ENCODE assay signal across 14 cellular contexts in the genomic region with DNA sequence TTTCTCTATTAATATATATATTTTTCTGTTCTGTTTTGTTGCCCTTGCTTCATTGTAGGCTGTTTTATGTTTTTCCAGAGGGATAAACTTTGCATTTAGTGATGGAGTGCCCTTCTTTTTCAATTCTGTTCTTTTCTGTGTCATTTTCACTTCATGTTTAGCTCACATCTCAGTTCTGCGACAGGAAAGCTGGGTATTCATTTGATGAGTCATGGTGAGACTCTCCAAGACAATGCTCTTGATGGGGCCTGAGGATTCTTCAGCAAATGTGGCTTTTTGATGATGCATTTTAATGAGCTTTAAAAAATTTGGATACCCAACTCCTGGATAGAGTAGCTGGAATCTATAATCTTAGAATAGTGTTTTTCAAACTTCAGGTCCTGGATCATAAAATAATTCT. TPM values are rescaled to one million over a fixed set of nuclear protein-coding genes. Genes with fewer than 3 reads are reported as not detected.
DNase-seq lines count a peak whose midpoint lies in the region; ATAC-seq, FAIRE-seq and TF ChIP-seq lines count a peak whose summit lies in the region.
"Had no signal": no experiment of that assay in that cellular context is flagged by ENCODE, and none has a peak within 500 bp of the region (broad histone marks: within the 10 kb centered on the region; RNA-seq: fewer than 3 reads in every experiment).

No MANE protein-coding gene starts in this region.

- H2BK20ac ChIP-seq in H1 (ENCODE audit: low read length): no peak overlapping the region

- no peak overlapping the region for H3K18ac ChIP-seq in H1 (ENCODE audit: extremely low read depth, low read length)

- no peak overlapping the region for H3K27ac ChIP-seq in OCI-LY3 (ENCODE audit: low read length)
- no peak overlapping the region for H3K27ac ChIP-seq in H1 (ENCODE audit: low read depth, low read length)
- H3K27ac ChIP-seq in osteoblast (ENCODE audit: low read depth, low read length): peak overlapping the region; percentile 32
- no peak overlapping the region for H3K27ac ChIP-seq in HepG2 (ENCODE audit: extremely low read length, insufficient read depth, low read length)
- H3K27ac ChIP-seq: stomach had no signal

- H3K23ac ChIP-seq in H1 (ENCODE audit: insufficient read length): no peak overlapping the region

- 81% methylated on average over 1 of the region's 1 CpG; no CpG with 5 or more reads in 1 of the 2 experiments for WGBS in H1 (ENCODE audit: extremely low coverage in 1 of 2, insufficient coverage in 1 of 2, insufficient read length in 1 of 2, insufficient replicate concordance in 2 of 2, low coverage in 1 of 2, low lambda C conversion rate in 2 of 2, missing lambda C conversion rate in 1 of 2), 2 experiments
- 53% methylated on average over 1 of the region's 1 CpG for WGBS in HepG2 (ENCODE audit: low lambda C conversion rate)

- no peak overlapping the region for H3K14ac ChIP-seq in H1 (ENCODE audit: insufficient read length)

- no peak overlapping the region for H3K4me3 Mint-ChIP-seq in T-helper 17 cell
- H3K4me3 Mint-ChIP-seq: activated CD8-positive, alpha-beta T cell treated with anti-CD3 and anti-CD28 coated beads, Interleukin-2, amount 10 ng/mL, durations not matched to agents 7 days and 5 days; naive B cell had no signal

- ATAC-seq in HepG2: no peak
- ATAC-seq in T-helper 17 cell: no peak
- no peak for ATAC-seq in left ventricle myocardium superior
- ATAC-seq: activated CD8-positive, alpha-beta T cell treated with anti-CD3 and anti-CD28 coated beads, Interleukin-2, amount 10 ng/mL, durations not matched to agents 7 days and 5 days; Panc1; right cardiac atrium had no signal

- no peak overlapping the region for H4K5ac ChIP-seq in H1 (ENCODE audit: insufficient read length, low read depth, low read length)

- TF ChIP-seq EP300 in H1 (IDR thresholded peaks at IDR 0.05; ENCODE audit: borderline replicate concordance in 1 of 2, low read depth in 2 of 2, low read length in 2 of 2) (no peak), HepG2 (IDR thresholded peaks at IDR 0.05; ENCODE audit: low read depth in 2 of 2, low read length in 2 of 2) (no peak), HepG2 (CRISPR knock-in tag; IDR thresholded peaks at IDR 0.05; ENCODE audit: borderline replicate concordance) (no peak)

- H2BK12ac ChIP-seq in H1 (ENCODE audit: low read depth, low read length): no peak overlapping the region

- DNase-seq in EL (peak; percentile 80), H1 (ENCODE audit: low read depth in 1 of 2, low spot score in 2 of 2) (no peak), osteoblast (ENCODE audit: insufficient read length, low spot score, missing footprints) (peak; percentile 91), HepG2 (ENCODE audit: low spot score) (no peak), T-helper 17 cell (no peak), left ventricle myocardium superior (no peak), NAMALWA (ENCODE audit: low spot score) (no peak)
- DNase-seq: activated CD8-positive, alpha-beta T cell treated with anti-CD3 and anti-CD28 coated beads, Interleukin-2, amount 10 ng/mL, durations not matched to agents 7 days and 5 days; activated naive CD4-positive, alpha-beta T cell treated with Interleukin-2 at 50 U/mL for 16 hours; naive B cell; right cardiac atrium; stomach had no signal

- no peak overlapping the region for H2BK5ac ChIP-seq in H1 (ENCODE audit: low read depth, low read length)

- no peak overlapping the region for H2AK5ac ChIP-seq in H1 (ENCODE audit: low read depth, low read length)

- H4K8ac ChIP-seq in H1 (ENCODE audit: extremely low read depth, insufficient read depth, low read length): no peak overlapping the region

- H3K4ac ChIP-seq in H1 (replicated peaks; ENCODE audit: insufficient read length, low read depth, low read length): no peak overlapping the region

- no peak for TF ChIP-seq CTCF in OCI-LY3 (IDR thresholded peaks at IDR 0.05; ENCODE audit: low read depth, low read length)
- no peak for TF ChIP-seq CTCF in H1 (IDR thresholded peaks at IDR 0.05; ENCODE audit: control extremely low read depth in 1 of 3, insufficient read depth in 1 of 3, low read depth in 1 of 3, low read length in 3 of 3)
- TF ChIP-seq CTCF in osteoblast (IDR thresholded peaks at IDR 0.05; ENCODE audit: extremely low read depth, low read depth, low read length): no peak
- no peak for TF ChIP-seq CTCF in HepG2 (CRISPR knock-in tag; IDR thresholded peaks at IDR 0.05)

- CTCF ChIA-PET in H1 (lab: Charles Lee; ENCODE audit: partially characterized antibody) (no interaction called here), HepG2 (lab: Yijun Ruan, JAX; ENCODE audit: low intra/inter-chr PET ratio, low total read pairs) (no interaction called here)

- H4K20me1 ChIP-seq in OCI-LY3 (ENCODE audit: insufficient read depth, low read length) (no peaks in the 10 kb centered on the region), H1 (replicated peaks in 1 of 2; ENCODE audit: control insufficient read depth in 1 of 2, insufficient read depth in 2 of 2, low read length in 2 of 2) (peaks cover 0 to 2% of the 10 kb centered on the region in 2 experiments), osteoblast (ENCODE audit: insufficient read depth, low read length) (no peaks in the 10 kb centered on the region), HepG2 (ENCODE audit: insufficient read depth, low read length) (no peaks in the 10 kb centered on the region)

- TF ChIP-seq RAD21 in H1 (IDR thresholded peaks at IDR 0.05 in 1 of 2, conservative IDR thresholded peaks at IDR 0.05 in 1 of 2; ENCODE audit: low read depth in 2 of 2, low read length in 2 of 2) (no peak), HepG2 (CRISPR knock-in tag; IDR thresholded peaks at IDR 0.05) (no peak)

- TF ChIP-seq POLR2A in H1 (IDR thresholded peaks at IDR 0.05; ENCODE audit: control extremely low read depth in 1 of 2, low read depth in 2 of 2, low read length in 2 of 2) (no peak), HepG2 (IDR thresholded peaks at IDR 0.05; ENCODE audit: insufficient read depth in 1 of 2, low read depth in 2 of 2, low read length in 2 of 2) (no peak)

- no peak overlapping the region for H3K4me3 ChIP-seq in OCI-LY3 (ENCODE audit: low read length)
- no peak overlapping the region for H3K4me3 ChIP-seq in H1 (ENCODE audit: extremely low read depth in 1 of 4, insufficient read depth in 2 of 4, low read depth in 3 of 4, low read length in 4 of 4)
- H3K4me3 ChIP-seq in osteoblast (ENCODE audit: insufficient read depth, low read length): no peak overlapping the region
- H3K4me3 ChIP-seq in HepG2 (replicated peaks in 1 of 3; ENCODE audit: insufficient read depth in 1 of 3, low read depth in 2 of 3, low read length in 3 of 3): no peak overlapping the region
- H3K4me3 ChIP-seq: stomach had no signal

- H3K9ac ChIP-seq in OCI-LY3 (ENCODE audit: low read length): no peak overlapping the region
- no peak overlapping the region for H3K9ac ChIP-seq in H1 (replicated peaks in 1 of 4; ENCODE audit: extremely low read depth in 1 of 4, low read depth in 3 of 4, low read length in 3 of 4)
- H3K9ac ChIP-seq in HepG2 (ENCODE audit: insufficient read depth, low read depth, low read length): no peak overlapping the region

- H2BK120ac ChIP-seq in H1 (replicated peaks; ENCODE audit: low read depth, low read length): no peak overlapping the region

- no peaks in the 10 kb centered on the region for H3K27me3 Mint-ChIP-seq in T-helper 17 cell
- H3K27me3 Mint-ChIP-seq: naive B cell had no signal

- no peaks in the 10 kb centered on the region for H3K27me3 ChIP-seq in OCI-LY3 (ENCODE audit: low read depth, low read length)
- H3K27me3 ChIP-seq in H1 (replicated peaks in 1 of 4; ENCODE audit: control insufficient read depth in 3 of 4, extremely low read depth in 1 of 4, insufficient read depth in 3 of 4, low read length in 3 of 4): no peaks in the 10 kb centered on the region
- no peaks in the 10 kb centered on the region for H3K27me3 ChIP-seq in osteoblast (ENCODE audit: insufficient read depth, low read length)
- no peaks in the 10 kb centered on the region for H3K27me3 ChIP-seq in HepG2 (ENCODE audit: control insufficient read depth in 1 of 2, insufficient read depth in 2 of 2, low read length in 2 of 2)
- H3K27me3 ChIP-seq: stomach had no signal

- POLR2A ChIA-PET in H1 (lab: Charles Lee; ENCODE audit: partially characterized antibody) (no interaction called here), HepG2 (lab: Yijun Ruan, JAX) (no interaction called here)

- no peak for FAIRE-seq in H1 (lab: Jason Lieb, UNC)
- no peak for FAIRE-seq in HepG2 (lab: Jason Lieb, UNC)

- no peaks in the 10 kb centered on the region for H3K36me3 Mint-ChIP-seq in T-helper 17 cell (ENCODE audit: low read depth)
- H3K36me3 Mint-ChIP-seq: naive B cell had no signal

- no peak overlapping the region for H3K27ac Mint-ChIP-seq in T-helper 17 cell
- H3K27ac Mint-ChIP-seq: activated CD8-positive, alpha-beta T cell treated with anti-CD3 and anti-CD28 coated beads, Interleukin-2, amount 10 ng/mL, durations not matched to agents 7 days and 5 days; naive B cell had no signal

- H4K91ac ChIP-seq in H1 (replicated peaks; ENCODE audit: insufficient read length, low read length): no peak overlapping the region

- H3K36me3 ChIP-seq in OCI-LY3 (replicated peaks; ENCODE audit: low read depth, low read length): no peaks in the 10 kb centered on the region
- no peaks in the 10 kb centered on the region for H3K36me3 ChIP-seq in H1 (ENCODE audit: control insufficient read depth in 2 of 4, insufficient read depth in 4 of 4, low read length in 3 of 4)
- H3K36me3 ChIP-seq in osteoblast (ENCODE audit: insufficient read depth, low read length): no peaks in the 10 kb centered on the region
- H3K36me3 ChIP-seq in HepG2 (replicated peaks in 1 of 2; ENCODE audit: control insufficient read depth in 1 of 2, insufficient read depth in 2 of 2, low read length in 2 of 2): no peaks in the 10 kb centered on the region
- H3K36me3 ChIP-seq: stomach had no signal

- in situ Hi-C loops in HepG2 (cut with HindIII; ENCODE audit: extremely low pct_ligation_motif_present, low pct_unique_long_range_greater_than_20kb): no loop called here

- H3K56ac ChIP-seq in H1 (replicated peaks; ENCODE audit: insufficient read length, low read depth, low read length): no peak overlapping the region

- H3K9me3 ChIP-seq in OCI-LY3 (ENCODE audit: insufficient read depth, low read length) (no peaks in the 10 kb centered on the region), H1 (ENCODE audit: insufficient read depth in 2 of 2, low read depth in 1 of 2, low read length in 1 of 2) (no peaks in the 10 kb centered on the region), osteoblast (ENCODE audit: low read depth, low read length) (no peaks in the 10 kb centered on the region), HepG2 (ENCODE audit: low read length) (no peaks in the 10 kb centered on the region), T-helper 17 cell (ENCODE audit: control insufficient read depth, low read length, poor library complexity, severe bottlenecking) (no peaks in the 10 kb centered on the region)
- H3K9me3 ChIP-seq: stomach had no signal

- H2AFZ ChIP-seq in OCI-LY3 (ENCODE audit: low read depth, low read length) (no peak overlapping the region), H1 (ENCODE audit: low read length) (0 out of 2 replicates have a peak overlapping the region, but pooled peaks have one; percentile 64), osteoblast (ENCODE audit: low read length) (peak overlapping the region; percentile 1), HepG2 (ENCODE audit: low read length) (no peak overlapping the region)

- H3K4me1 ChIP-seq in OCI-LY3 (ENCODE audit: low read length) (peaks cover 15% of the 10 kb centered on the region), H1 (replicated peaks in 1 of 4; ENCODE audit: control insufficient read depth in 3 of 4, insufficient read depth in 4 of 4, low read length in 3 of 4) (no peaks in the 10 kb centered on the region), osteoblast (ENCODE audit: insufficient read depth, low read length) (peaks cover 11% of the 10 kb centered on the region), HepG2 (ENCODE audit: insufficient read depth, low read length) (no peaks in the 10 kb centered on the region)

- no TSS peak for BruUV-seq in HepG2 (replicated peaks; lab: Mats Ljungman, UMichigan)

- intact Hi-C loops in HepG2 (cut with micrococcal nuclease; ENCODE audit: unreplicated experiment) (no loop called here), left ventricle myocardium superior (cut with micrococcal nuclease) (no loop called here)

- H2BK15ac ChIP-seq in H1 (ENCODE audit: low read length): no peak overlapping the region

- H3K4me1 Mint-ChIP-seq in T-helper 17 cell: no peaks in the 10 kb centered on the region

- no peaks in the 10 kb centered on the region for H3K79me1 ChIP-seq in H1 (ENCODE audit: low read depth, low read length)

- H3K79me2 ChIP-seq in OCI-LY3 (ENCODE audit: low read length): no peaks in the 10 kb centered on the region
- H3K79me2 ChIP-seq in H1 (ENCODE audit: control insufficient read depth in 1 of 2, insufficient read depth in 2 of 2, low read length in 2 of 2): no peaks in the 10 kb centered on the region
- H3K79me2 ChIP-seq in osteoblast (ENCODE audit: insufficient read depth, low read length): no peaks in the 10 kb centered on the region
- H3K79me2 ChIP-seq in HepG2 (ENCODE audit: insufficient read depth, low read length): no peaks in the 10 kb centered on the region

- H3K23me2 ChIP-seq in H1 (ENCODE audit: low read depth, low read length): no peaks in the 10 kb centered on the region; the same call in 1 of the 2 replicates

- H3K4me2 ChIP-seq in OCI-LY3 (ENCODE audit: low read length) (peak overlapping the region; percentile 28), H1 (ENCODE audit: insufficient read depth in 1 of 2, low read depth in 2 of 2, low read length in 2 of 2) (no peak overlapping the region), osteoblast (ENCODE audit: insufficient read depth, low read length) (peak overlapping the region; percentile 45), HepG2 (ENCODE audit: low read depth, low read length) (no peak overlapping the region)

RNA-seq across cellular contexts. Expression of a gene that starts 56.5 kb away (rescaled TPM):
- not detected in 2 replicates for total RNA-seq in H1 (2021; fragmentation: NEBNext Ultra II Directional; extraction: Animal tissue kit (Norgen Biotek cat#: 25700))
- polyA plus RNA-seq in H1 (2011; rRNA removed): not detected in 2 replicates
- not detected for polyA plus RNA-seq in H1 (2011; cell fraction: cytosol; rRNA removed)
- polyA plus RNA-seq in H1 (2011; cell fraction: nucleus; rRNA removed): not detected
- not detected in 4 replicates for polyA plus RNA-seq in H1 (2012, experiment 1 of 2)
- not detected for polyA plus RNA-seq in H1 (2012, experiment 2 of 2)
- polyA plus RNA-seq in H1 (2013, experiment 1 of 2): not detected
- not detected for polyA plus RNA-seq in H1 (2013, experiment 2 of 2)
- polyA minus RNA-seq in H1 (2011; rRNA and poly(A)+ RNA removed): not detected in 2 replicates
- polyA minus RNA-seq in H1 (2011; cell fraction: cytosol; rRNA and poly(A)+ RNA removed): not detected
- polyA minus RNA-seq in H1 (2011; cell fraction: nucleus; rRNA and poly(A)+ RNA removed): not detected
- not detected in 2 replicates for total RNA-seq in osteoblast
- not detected in 2 replicates for total RNA-seq in HepG2 (2016; rRNA removed; fragmentation: Illumina TruSeq; extraction: Trizol)
- not detected in 2 replicates for total RNA-seq in HepG2 (2016; cell fraction: cytosol; rRNA removed; fragmentation: Illumina TruSeq; extraction: Trizol; ENCODE audit: low read depth)
- not detected in 2 replicates for total RNA-seq in HepG2 (2016; cell fraction: insoluble cytoplasmic fraction; rRNA removed; fragmentation: Illumina TruSeq; extraction: Trizol)
- total RNA-seq in HepG2 (2016; cell fraction: membrane; rRNA removed; fragmentation: Illumina TruSeq; extraction: Trizol): not detected in 2 replicates
- total RNA-seq in HepG2 (2016; cell fraction: nucleus; rRNA removed; fragmentation: Illumina TruSeq; extraction: Trizol): not detected in 2 replicates
- not detected in 2 replicates for polyA plus RNA-seq in HepG2 (2011; rRNA removed)
- not detected in 2 replicates for polyA plus RNA-seq in HepG2 (2011; cell fraction: cytosol; rRNA removed)
- polyA plus RNA-seq in HepG2 (2011; cell fraction: nucleus; rRNA removed): not detected in 2 replicates
- polyA plus RNA-seq in HepG2 (2012): not detected in 2 replicates
- not detected in 2 replicates for polyA plus RNA-seq in HepG2 (2016; cell fraction: cytosol; fragmentation: Illumina TruSeq; extraction: Trizol; ENCODE audit: low read depth)
- polyA plus RNA-seq in HepG2 (2016; cell fraction: insoluble cytoplasmic fraction; fragmentation: Illumina TruSeq; extraction: Trizol; ENCODE audit: low read depth): not detected in 2 replicates
- polyA plus RNA-seq in HepG2 (2016; cell fraction: membrane; fragmentation: Illumina TruSeq; extraction: Trizol; ENCODE audit: low read depth): not detected in 2 replicates
- not detected in 2 replicates for polyA plus RNA-seq in HepG2 (2016; cell fraction: nucleus; fragmentation: Illumina TruSeq; extraction: Trizol; ENCODE audit: insufficient read depth, low read depth)
- polyA minus RNA-seq in HepG2 (2011; rRNA and poly(A)+ RNA removed; ENCODE audit: low replicate concordance): not detected in 2 replicates
- polyA minus RNA-seq in HepG2 (2011; cell fraction: cytosol; rRNA and poly(A)+ RNA removed): not detected in 2 replicates
- not detected in 2 replicates for polyA minus RNA-seq in HepG2 (2011; cell fraction: nucleus; rRNA and poly(A)+ RNA removed)
- not detected for total RNA-seq in T-helper 17 cell
- total RNA-seq in left ventricle myocardium superior: not detected
- total RNA-seq: activated CD8-positive, alpha-beta T cell treated with anti-CD3 and anti-CD28 coated beads, Interleukin-2, amount 10 ng/mL, durations not matched to agents 7 days and 5 days; right cardiac atrium; stomach had no signal
- polyA plus RNA-seq: right cardiac atrium, stomach had no signal

Comparison
In these comparisons a context has a peak if more than half of its experiments do, and no peak if none do; other contexts are left out.
1. DNase-seq: peak in EL (single experiment) and osteoblast (single experiment); none in H1 (0 of 2), HepG2 (single experiment), T-helper 17 cell (0 of 3), left ventricle myocardium superior (single experiment) and NAMALWA (single experiment).
2. H2AFZ ChIP-seq: peak in H1 (single experiment) and osteoblast (single experiment); none in OCI-LY3 (single experiment) and HepG2 (single experiment).
3. H3K4me2 ChIP-seq: peak in OCI-LY3 (single experiment) and osteoblast (single experiment); none in H1 (0 of 2) and HepG2 (single experiment).